9 cellular contexts compared by ENCODE assay signal in genomic region chr15:88902846-88903245, GRCh38.
"Had no signal": no experiment of that assay in that cellular context is flagged by ENCODE, and none has a peak within 500 bp of the region (broad histone marks: within the 10 kb centered on the region; RNA-seq: fewer than 3 reads in every experiment).

No MANE protein-coding gene starts in this region.

- H3K27me3 Mint-ChIP-seq: activated CD4-positive, alpha-beta memory T cell treated with anti-CD3 and anti-CD28 coated beads, Interleukin-2, amount 10 ng/mL, durations not matched to agents 7 days and 5 days; stimulated activated naive B cell treated with anti-CD40 and anti-IgM and Interleukin-4, amounts not matched to agents 10 μg/mL and 1 μg/mL and 100 μg/mL, for 72 hours had no signal

- H3K9me3 Mint-ChIP-seq: activated CD4-positive, alpha-beta memory T cell treated with anti-CD3 and anti-CD28 coated beads, Interleukin-2, amount 10 ng/mL, durations not matched to agents 7 days and 5 days; activated T-cell treated with anti-CD3 and anti-CD28 coated beads, Interleukin-2, amount 50 U/mL, for 72 hours; stimulated activated naive B cell treated with anti-CD40 and anti-IgM and Interleukin-4, amounts not matched to agents 10 μg/mL and 1 μg/mL and 100 μg/mL, for 72 hours had no signal

- H3K4me3 Mint-ChIP-seq: activated CD4-positive, alpha-beta memory T cell treated with anti-CD3 and anti-CD28 coated beads, Interleukin-2, amount 10 ng/mL, durations not matched to agents 7 days and 5 days; activated T-cell treated with anti-CD3 and anti-CD28 coated beads, Interleukin-2, amount 50 U/mL, for 72 hours; stimulated activated naive B cell treated with anti-CD40 and anti-IgM and Interleukin-4, amounts not matched to agents 10 μg/mL and 1 μg/mL and 100 μg/mL, for 72 hours had no signal

- DNase-seq: activated CD4-positive, alpha-beta memory T cell treated with anti-CD3 and anti-CD28 coated beads, Interleukin-2, amount 10 ng/mL, durations not matched to agents 7 days and 5 days; activated T-cell treated with anti-CD3 and anti-CD28 coated beads, Interleukin-2, amount 50 U/mL, for 72 hours; erythroblast; left cardiac atrium; lower lobe of right lung; SK-N-SH; stimulated activated naive B cell treated with anti-CD40 and anti-IgM and Interleukin-4, amounts not matched to agents 10 μg/mL and 1 μg/mL and 100 μg/mL, for 72 hours; transverse colon; WERI-Rb-1 had no signal

- H3K36me3 Mint-ChIP-seq: stimulated activated naive B cell treated with anti-CD40 and anti-IgM and Interleukin-4, amounts not matched to agents 10 μg/mL and 1 μg/mL and 100 μg/mL, for 72 hours had no signal

- ATAC-seq: left cardiac atrium; lower lobe of right lung; stimulated activated naive B cell treated with anti-CD40 and anti-IgM and Interleukin-4, amounts not matched to agents 10 μg/mL and 1 μg/mL and 100 μg/mL, for 72 hours had no signal

- H3K27ac Mint-ChIP-seq: activated T-cell treated with anti-CD3 and anti-CD28 coated beads, Interleukin-2, amount 50 U/mL, for 72 hours; stimulated activated naive B cell treated with anti-CD40 and anti-IgM and Interleukin-4, amounts not matched to agents 10 μg/mL and 1 μg/mL and 100 μg/mL, for 72 hours had no signal
